ENCODE assay signal across 26 cellular contexts in genomic region chr15:92645731-92646130, GRCh38. TPM values are rescaled to one million over a fixed set of nuclear protein-coding genes. Genes with fewer than 3 reads are reported as not detected.
DNase-seq lines count a peak whose midpoint lies in the region; ATAC-seq and TF ChIP-seq lines count a peak whose summit lies in the region.
"Had no signal": no experiment of that assay in that cellular context is flagged by ENCODE, and none has a peak within 500 bp of the region (broad histone marks: within the 10 kb centered on the region; RNA-seq: fewer than 3 reads in every experiment).

No MANE protein-coding gene starts in this region.

- DNase-seq in GM23338 (ENCODE audit: low spot score) (no peak), Panc1 (ENCODE audit: low read depth, low spot score) (no peak), glutamatergic neuron (no peak), progenitor cell of endocrine pancreas (ENCODE audit: low spot score, unreplicated experiment) (no peak), NCI-H1105 treated with DMSO at 0.1 percent for 48 hours (lab: John Stamatoyannopoulos, UW) (no peak), Right ventricle myocardium inferior (ENCODE audit: missing footprints) (no peak), cardiac septum (ENCODE audit: low spot score) (no peak)
- no peak for DNase-seq in activated CD4-positive, alpha-beta T cell treated with anti-CD3 and anti-CD28 coated beads, Interleukin-2, amount 50 U/mL, for 4 hours
- DNase-seq: activated CD4-positive, alpha-beta T cell treated with anti-CD3 and anti-CD28 coated beads, Interleukin-2, amount 10 ng/mL, durations not matched to agents 7 days and 5 days; heart right ventricle; naive thymus-derived CD8-positive, alpha-beta T cell; NCI-H187 treated with DMSO at 0.1 percent for 48 hours; right cardiac atrium; spleen; stimulated activated CD4-positive, alpha-beta T cell treated with anti-CD3 and anti-CD28 coated beads, Interleukin-4, amount 100 ng/mL, for 24 hours; stimulated activated naive B cell treated with anti-CD40 and anti-IgM and Interleukin-4, amounts not matched to agents 10 μg/mL and 1 μg/mL and 100 μg/mL, for 72 hours; testis had no signal

- no peaks in the 10 kb centered on the region for H4K20me1 ChIP-seq in GM23338 (replicated peaks; ENCODE audit: insufficient read depth)

- in situ Hi-C loops in Panc1 (cut with HindIII; ENCODE audit: low pct_unique_long_range_greater_than_20kb, low sequenced_read_pairs) = no loop called here

- peaks cover 10% of the 10 kb centered on the region for H3K9me2 ChIP-seq in GM23338 (ENCODE audit: insufficient read depth)

- H3K9me3 Mint-ChIP-seq in GM23338 (peaks cover 8% of the 10 kb centered on the region), glutamatergic neuron (ENCODE audit: unreplicated experiment) (peaks cover 6% of the 10 kb centered on the region), progenitor cell of endocrine pancreas (ENCODE audit: low read depth) (peaks cover 18% of the 10 kb centered on the region)

- H3K4me1 Mint-ChIP-seq in GM23338 (peaks cover 49% of the 10 kb centered on the region), glutamatergic neuron (ENCODE audit: low read depth, unreplicated experiment) (peaks cover 25% of the 10 kb centered on the region), progenitor cell of endocrine pancreas (ENCODE audit: low read depth) (peaks cover 29% of the 10 kb centered on the region)
- H3K4me1 Mint-ChIP-seq: activated CD4-positive, alpha-beta T cell treated with anti-CD3 and anti-CD28 coated beads, Interleukin-2, amount 10 ng/mL, durations not matched to agents 7 days and 5 days; activated naive CD4-positive, alpha-beta T cell treated with anti-CD3 and anti-CD28 coated beads, Interleukin-2, amount 50 U/mL, for 24 hours; activated T-helper 17 cell treated with anti-CD3 and anti-CD28 coated beads, Interleukin-2, amount 50 U/mL, for 72 hours; CD14-positive monocyte; central memory CD8-positive, alpha-beta T cell; stimulated activated naive B cell treated with anti-CD40 and anti-IgM and Interleukin-4, amounts not matched to agents 10 μg/mL and 1 μg/mL and 100 μg/mL, for 72 hours had no signal

- H3F3A ChIP-seq in GM23338 (replicated peaks; ENCODE audit: low read depth) = no peaks in the 10 kb centered on the region; the same call in 1 of the 2 replicates

- intact Hi-C loops in Panc1 (cut with micrococcal nuclease; ENCODE audit: unreplicated experiment) (no loop called here), Right ventricle myocardium inferior (cut with DNase I) (no loop called here), cardiac septum (cut with DNase I) (no loop called here)

- peaks cover 78% of the 10 kb centered on the region for H3K79me2 ChIP-seq in GM23338 (replicated peaks; ENCODE audit: insufficient read depth)

- H3K27me3 ChIP-seq in GM23338 (ENCODE audit: insufficient read depth) = no peaks in the 10 kb centered on the region
- no peaks in the 10 kb centered on the region for H3K27me3 ChIP-seq in Panc1 (ENCODE audit: control insufficient read depth, insufficient read depth, low read length)
- H3K27me3 ChIP-seq: ascending aorta, heart right ventricle, pancreas, testis had no signal

- peak overlapping the region; percentile 27; the same call in 1 of the 2 replicates for H3K4me2 ChIP-seq in GM23338
- H3K4me2 ChIP-seq: KMS-11 had no signal

- H3K27me3 Mint-ChIP-seq in GM23338 (ENCODE audit: insufficient read depth, low read depth, poor library complexity) (peaks cover 8% of the 10 kb centered on the region), glutamatergic neuron (ENCODE audit: unreplicated experiment) (peaks cover 6% of the 10 kb centered on the region), progenitor cell of endocrine pancreas (no peaks in the 10 kb centered on the region)

- CTCF ChIA-PET in Panc1 (lab: Charles Lee) = no interaction called here

- no peak overlapping the region for H2AFZ ChIP-seq in GM23338

- no peak overlapping the region for H3K4me3 ChIP-seq in GM23338
- H3K4me3 ChIP-seq in Panc1 (ENCODE audit: low read depth in 2 of 2, low read length in 2 of 2) = no peak overlapping the region
- H3K4me3 ChIP-seq: ascending aorta, heart right ventricle, pancreas, spleen, testis had no signal

- no TSS peak for BruUV-seq in Panc1 (replicated peaks; lab: Mats Ljungman, UMichigan)

- H3K27ac ChIP-seq in GM23338 (ENCODE audit: low read depth) (0 out of 2 replicates have a peak overlapping the region, but pooled peaks have one; percentile 36), Panc1 (ENCODE audit: low read length) (peak overlapping the region; percentile 78)
- H3K27ac ChIP-seq: ascending aorta, heart right ventricle, KMS-11, spleen, testis had no signal

- H3K4me1 ChIP-seq in GM23338 (ENCODE audit: insufficient read depth) (peaks cover 40% of the 10 kb centered on the region), Panc1 (ENCODE audit: control insufficient read depth, insufficient read depth, low read length) (peaks cover 50% of the 10 kb centered on the region)
- H3K4me1 ChIP-seq: ascending aorta, spleen, testis had no signal

- POLR2A ChIA-PET in Panc1 (lab: Charles Lee) = interaction anchor here (0.5 to 1.0 kb wide), 3 partner anchors 9 to 300 kb away, joined by 3 to 7 read pairs (median 5); no protein-coding TSS in a partner anchor

- H3K9me3 ChIP-seq in Panc1 (ENCODE audit: control insufficient read depth, insufficient read depth, low read depth, low read length) = no peaks in the 10 kb centered on the region
- H3K9me3 ChIP-seq: ascending aorta, pancreas, testis had no signal

- ATAC-seq in GM23338 (no peak), Panc1 (peak; percentile 4; the same call in 1 of the 2 replicates), Right ventricle myocardium inferior (no peak)
- ATAC-seq: activated T-helper 17 cell treated with anti-CD3 and anti-CD28 coated beads, Interleukin-2, amount 50 U/mL, for 72 hours; heart right ventricle; left lobe of liver; naive thymus-derived CD8-positive, alpha-beta T cell; right cardiac atrium; SK-N-SH treated with all-trans-retinoic acid at 6 μM for 48 hours; stimulated activated naive B cell treated with anti-CD40 and anti-IgM and Interleukin-4, amounts not matched to agents 10 μg/mL and 1 μg/mL and 100 μg/mL, for 72 hours had no signal

- H3K36me3 Mint-ChIP-seq in GM23338 (ENCODE audit: low read depth) = peaks cover 16% of the 10 kb centered on the region
- H3K36me3 Mint-ChIP-seq in glutamatergic neuron (ENCODE audit: unreplicated experiment) = peaks cover 1% of the 10 kb centered on the region
- H3K36me3 Mint-ChIP-seq in progenitor cell of endocrine pancreas (ENCODE audit: insufficient read depth) = peaks cover 17% of the 10 kb centered on the region
- H3K36me3 Mint-ChIP-seq: activated naive CD4-positive, alpha-beta T cell treated with anti-CD3 and anti-CD28 coated beads, Interleukin-2, amount 50 U/mL, for 24 hours; CD14-positive monocyte; stimulated activated naive B cell treated with anti-CD40 and anti-IgM and Interleukin-4, amounts not matched to agents 10 μg/mL and 1 μg/mL and 100 μg/mL, for 72 hours had no signal

- H3K36me3 ChIP-seq in GM23338 (ENCODE audit: insufficient read depth) (no peaks in the 10 kb centered on the region), Panc1 (ENCODE audit: control insufficient read depth, insufficient read depth, low read length) (no peaks in the 10 kb centered on the region)
- H3K36me3 ChIP-seq: ascending aorta, heart right ventricle, pancreas, spleen had no signal

- TF ChIP-seq CTCF in GM23338 (conservative IDR thresholded peaks at IDR 0.05; ENCODE audit: low read depth in 2 of 2) (no peak), Panc1 (IDR thresholded peaks at IDR 0.05) (no peak), glutamatergic neuron (IDR thresholded peaks at IDR 0.05; ENCODE audit: partially characterized antibody, unreplicated experiment) (no peak), progenitor cell of endocrine pancreas (IDR thresholded peaks at IDR 0.05; ENCODE audit: unreplicated experiment) (no peak)

- peak overlapping the region; percentile 25; the same call in 1 of the 3 replicates for H3K4me3 Mint-ChIP-seq in GM23338
- peak overlapping the region; percentile 57 for H3K4me3 Mint-ChIP-seq in glutamatergic neuron (ENCODE audit: unreplicated experiment)
- no peak overlapping the region for H3K4me3 Mint-ChIP-seq in progenitor cell of endocrine pancreas (ENCODE audit: low read depth)
- H3K4me3 Mint-ChIP-seq: activated CD4-positive, alpha-beta T cell treated with anti-CD3 and anti-CD28 coated beads, Interleukin-2, amount 10 ng/mL, durations not matched to agents 7 days and 5 days; activated naive CD4-positive, alpha-beta T cell treated with anti-CD3 and anti-CD28 coated beads, Interleukin-2, amount 50 U/mL, for 24 hours; activated T-helper 17 cell treated with anti-CD3 and anti-CD28 coated beads, Interleukin-2, amount 50 U/mL, for 72 hours; CD14-positive monocyte; central memory CD8-positive, alpha-beta T cell; naive thymus-derived CD8-positive, alpha-beta T cell; stimulated activated naive B cell treated with anti-CD40 and anti-IgM and Interleukin-4, amounts not matched to agents 10 μg/mL and 1 μg/mL and 100 μg/mL, for 72 hours had no signal

- H3K27ac Mint-ChIP-seq in GM23338 (peak overlapping the region; percentile 78; the same call in 1 of the 2 replicates), glutamatergic neuron (ENCODE audit: unreplicated experiment) (no peak overlapping the region), progenitor cell of endocrine pancreas (peak overlapping the region; percentile 87)
- H3K27ac Mint-ChIP-seq: activated CD4-positive, alpha-beta T cell treated with anti-CD3 and anti-CD28 coated beads, Interleukin-2, amount 10 ng/mL, durations not matched to agents 7 days and 5 days; activated naive CD4-positive, alpha-beta T cell treated with anti-CD3 and anti-CD28 coated beads, Interleukin-2, amount 50 U/mL, for 24 hours; activated T-helper 17 cell treated with anti-CD3 and anti-CD28 coated beads, Interleukin-2, amount 50 U/mL, for 72 hours; CD14-positive monocyte; stimulated activated naive B cell treated with anti-CD40 and anti-IgM and Interleukin-4, amounts not matched to agents 10 μg/mL and 1 μg/mL and 100 μg/mL, for 72 hours had no signal

TF ChIP-seq in GM23338, 12 proteins besides CTCF, POLR2A, EP300 and RAD21 (continues in another document):
- TF ChIP-seq JUNB (IDR thresholded peaks at IDR 0.05; ENCODE audit: unreplicated experiment) = no peak

RNA-seq across cellular contexts. Expression of gene FAM174B, which starts 9.8 kb away (rescaled TPM):
- total RNA-seq in GM23338 (2014; rRNA removed; shearing (Covaris generic)) = 15.0 and 25.1 TPM in 2 replicates
- polyA plus RNA-seq in GM23338 (2016; fragmentation: Nextera tagmentation; extraction: Ambion mirVana) = 21.5 and 21.8 TPM in 2 replicates
- total RNA-seq in Panc1 (2021; ENCODE audit: unreplicated experiment) = 30.7 TPM
- polyA plus RNA-seq in Panc1 (2012; ENCODE audit: insufficient read length) = 22.5 TPM
- 8.6 TPM for total RNA-seq in glutamatergic neuron (ENCODE audit: unreplicated experiment)
- 33.4 and 37.0 TPM in 2 replicates for total RNA-seq in progenitor cell of endocrine pancreas
- total RNA-seq in Right ventricle myocardium inferior = 13.0 TPM
- 6.5 TPM for total RNA-seq in cardiac septum
